In the genomic region with DNA sequence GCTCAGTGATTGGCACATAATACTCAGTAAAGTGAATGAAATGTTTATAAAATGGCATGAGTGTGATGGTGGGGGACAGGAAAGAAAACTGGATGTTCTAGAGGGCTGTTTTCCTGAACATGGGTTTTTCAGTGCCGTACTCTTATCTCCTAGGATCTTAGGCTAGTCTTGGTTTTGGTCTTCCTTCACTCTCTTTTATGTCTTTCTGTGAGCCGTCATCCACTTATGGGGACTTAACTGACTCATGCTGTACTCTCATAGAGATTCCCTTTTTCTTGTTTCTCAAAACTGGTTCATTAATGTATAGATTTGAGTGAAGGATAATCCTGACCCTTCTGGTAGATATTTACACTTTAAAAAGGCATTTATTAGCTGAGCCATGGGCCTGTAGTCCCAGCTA, we compare ENCODE assay signal across 21 cellular contexts.
"Had no signal": no experiment of that assay in that cellular context is flagged by ENCODE, and none has a peak within 500 bp of the region (broad histone marks: within the 10 kb centered on the region; RNA-seq: fewer than 3 reads in every experiment).

No MANE protein-coding gene starts in this region.

- H3K4me2 ChIP-seq: smooth muscle cell had no signal

- H3K9me3 Mint-ChIP-seq: activated naive CD4-positive, alpha-beta T cell treated with anti-CD3 and anti-CD28 coated beads, Interleukin-2, amount 10 ng/mL, durations not matched to agents 7 days and 5 days; central memory CD8-positive, alpha-beta T cell; mesothelial cell of epicardium; naive thymus-derived CD8-positive, alpha-beta T cell had no signal

- DNase-seq: activated effector memory CD4-positive, alpha-beta T cell treated with anti-CD3 and anti-CD28 coated beads, Interleukin-2, amount 50 U/mL, for 16 hours; activated naive CD4-positive, alpha-beta T cell treated with anti-CD3 and anti-CD28 coated beads, Interleukin-2, amount 10 ng/mL, durations not matched to agents 7 days and 5 days; effector memory CD4-positive, alpha-beta T cell; foreskin melanocyte; kidney; lower lobe of right lung; naive thymus-derived CD8-positive, alpha-beta T cell; sigmoid colon; stimulated activated CD4-positive, alpha-beta T cell treated with anti-CD3 and anti-CD28 coated beads, Interleukin-15, amount 100 ng/mL, for 24 hours; stimulated activated naive B cell treated with anti-CD40 and anti-IgM and Interleukin-4, amounts not matched to agents 10 μg/mL and 1 μg/mL and 100 μg/mL, for 72 hours; SW 1271; transverse colon; uterus had no signal

- H3K36me3 ChIP-seq: sigmoid colon, transverse colon, uterus had no signal

- H3K4me1 ChIP-seq: uterus had no signal

- ATAC-seq: activated CD4-positive, CD25-positive, alpha-beta regulatory T cell treated with anti-CD3 and anti-CD28 coated beads, Interleukin-2, amount 50 U/mL, for 24 hours; esophagus mucosa; left lobe of liver; lower lobe of right lung; naive thymus-derived CD8-positive, alpha-beta T cell; stimulated activated naive B cell treated with anti-CD40 and anti-IgM and Interleukin-4, amounts not matched to agents 10 μg/mL and 1 μg/mL and 100 μg/mL, for 72 hours had no signal

- H3K27me3 Mint-ChIP-seq: activated naive CD4-positive, alpha-beta T cell treated with anti-CD3 and anti-CD28 coated beads, Interleukin-2, amount 10 ng/mL, durations not matched to agents 7 days and 5 days; central memory CD8-positive, alpha-beta T cell; naive thymus-derived CD8-positive, alpha-beta T cell; stimulated activated naive B cell treated with anti-CD40 and anti-IgM and Interleukin-4, amounts not matched to agents 10 μg/mL and 1 μg/mL and 100 μg/mL, for 72 hours had no signal

- FAIRE-seq: astrocyte, endothelial cell of umbilical vein, kidney had no signal

- H3K27ac Mint-ChIP-seq: activated naive CD4-positive, alpha-beta T cell treated with anti-CD3 and anti-CD28 coated beads, Interleukin-2, amount 10 ng/mL, durations not matched to agents 7 days and 5 days; mesothelial cell of epicardium; stimulated activated naive B cell treated with anti-CD40 and anti-IgM and Interleukin-4, amounts not matched to agents 10 μg/mL and 1 μg/mL and 100 μg/mL, for 72 hours had no signal

- H3K4me3 Mint-ChIP-seq: activated naive CD4-positive, alpha-beta T cell treated with anti-CD3 and anti-CD28 coated beads, Interleukin-2, amount 10 ng/mL, durations not matched to agents 7 days and 5 days; central memory CD8-positive, alpha-beta T cell; mesothelial cell of epicardium; naive thymus-derived CD8-positive, alpha-beta T cell; stimulated activated naive B cell treated with anti-CD40 and anti-IgM and Interleukin-4, amounts not matched to agents 10 μg/mL and 1 μg/mL and 100 μg/mL, for 72 hours had no signal

- H3K4me3 ChIP-seq: lower lobe of right lung, sigmoid colon, smooth muscle cell, transverse colon, uterus had no signal

- H3K27me3 ChIP-seq: sigmoid colon, transverse colon, uterus had no signal

- H3K27ac ChIP-seq: lower lobe of right lung, sigmoid colon, transverse colon, uterus had no signal
